8 cellular contexts compared by ENCODE assay signal in genomic region chr18:76348267-76349066, GRCh38.
A peak's percentile ranks its signal among the peaks of the same experiment; 100 is the strongest.
DNase-seq lines count a peak whose midpoint lies in the region; ATAC-seq, FAIRE-seq and TF ChIP-seq lines count a peak whose summit lies in the region.

No MANE protein-coding gene starts in this region.

- peaks cover 5 to 9% (median 7%) of the 10 kb centered on the region in 3 donors for H3K4me1 ChIP-seq in pancreas

- H3K4me3 ChIP-seq in dorsolateral prefrontal cortex (peak overlapping the region in 52 of 59 donors; percentile 6 to 64 (median 42)), pancreas (peak overlapping the region in 2 of 4 donors; percentile 23 to 39)

- in situ Hi-C loops in GM13977 (cut with MboI; ENCODE audit: low pct_unique_long_range_greater_than_20kb, low sequenced_read_pairs, unreplicated experiment) = no loop called here

- H3K36me3 ChIP-seq in pancreas = no peaks in the 10 kb centered on the region

- no peaks in the 10 kb centered on the region for H3K9me3 ChIP-seq in pancreas

- FAIRE-seq in pancreas (lab: Jason Lieb, UNC) = no peak

- peak; percentile 4 for ATAC-seq in GM18511 (IDR thresholded peaks at IDR 0.05; ENCODE audit: unreplicated experiment)
- ATAC-seq in pancreas = peak; percentile 67 to 81 (median 72)
- no peak for ATAC-seq in GM19324 (IDR thresholded peaks at IDR 0.05; ENCODE audit: low FRiP score, unreplicated experiment)

- 19 to 24% methylated on average over 26 to 27 of the region's 27 CpGs for WGBS in pancreas, 2 donors

- H3K27ac ChIP-seq in dorsolateral prefrontal cortex = peak overlapping the region in 1 of 59 donors; percentile 55
- no peak overlapping the region for H3K27ac ChIP-seq in pancreas

- TF ChIP-seq CTCF in dorsolateral prefrontal cortex (IDR thresholded peaks at IDR 0.05 in 54 of 56, conservative IDR thresholded peaks at IDR 0.05 in 2 of 56; ENCODE audit: low read depth in 1 of 56, partially characterized antibody in 56 of 56) = no peak
- no peak for TF ChIP-seq CTCF in pancreas (IDR thresholded peaks at IDR 0.05)
- no peak for TF ChIP-seq CTCF in GM13977 (IDR thresholded peaks at IDR 0.05; ENCODE audit: extremely low read depth, insufficient read depth, missing control alignments)

- peak; percentile 40 for DNase-seq in NCI-H2196 (lab: John Stamatoyannopoulos, UW; ENCODE audit: unreplicated experiment)
- DNase-seq in dorsolateral prefrontal cortex = no peak
- peak in 4 of 6 donors; percentile 26 to 68 (median 46) for DNase-seq in pancreas
- no peak for DNase-seq in effector CD8-positive, alpha-beta T cell (lab: John Stamatoyannopoulos, UW)
- no peak for DNase-seq in GM13977 (ENCODE audit: low spot score)
- no peak for DNase-seq in NCI-H2107 (lab: John Stamatoyannopoulos, UW)

- no peaks in the 10 kb centered on the region for H3K27me3 ChIP-seq in dorsolateral prefrontal cortex
- no peaks in the 10 kb centered on the region for H3K27me3 ChIP-seq in pancreas

- intact Hi-C loops in dorsolateral prefrontal cortex (cut with DNase I) (loop anchor here in 1 of 2 donors (2.0 kb wide), 1 partner anchor 1726 kb away; no protein-coding TSS in a partner anchor), pancreas (cut with DNase I) (loop anchor here in 1 of 3 donors (10.0 kb wide), 1 partner anchor 1694 kb away; no protein-coding TSS in a partner anchor)

Comparison
In these comparisons a context has a peak if more than half of its experiments do, and no peak if none do; other contexts are left out.
1. DNase-seq: peak in NCI-H2196 (single experiment) and pancreas (4 of 6); none in dorsolateral prefrontal cortex (0 of 10), effector CD8-positive, alpha-beta T cell (single experiment), GM13977 (single experiment) and NCI-H2107 (single experiment).